ENCODE assay signal across 1 cellular context in the genomic region with DNA sequence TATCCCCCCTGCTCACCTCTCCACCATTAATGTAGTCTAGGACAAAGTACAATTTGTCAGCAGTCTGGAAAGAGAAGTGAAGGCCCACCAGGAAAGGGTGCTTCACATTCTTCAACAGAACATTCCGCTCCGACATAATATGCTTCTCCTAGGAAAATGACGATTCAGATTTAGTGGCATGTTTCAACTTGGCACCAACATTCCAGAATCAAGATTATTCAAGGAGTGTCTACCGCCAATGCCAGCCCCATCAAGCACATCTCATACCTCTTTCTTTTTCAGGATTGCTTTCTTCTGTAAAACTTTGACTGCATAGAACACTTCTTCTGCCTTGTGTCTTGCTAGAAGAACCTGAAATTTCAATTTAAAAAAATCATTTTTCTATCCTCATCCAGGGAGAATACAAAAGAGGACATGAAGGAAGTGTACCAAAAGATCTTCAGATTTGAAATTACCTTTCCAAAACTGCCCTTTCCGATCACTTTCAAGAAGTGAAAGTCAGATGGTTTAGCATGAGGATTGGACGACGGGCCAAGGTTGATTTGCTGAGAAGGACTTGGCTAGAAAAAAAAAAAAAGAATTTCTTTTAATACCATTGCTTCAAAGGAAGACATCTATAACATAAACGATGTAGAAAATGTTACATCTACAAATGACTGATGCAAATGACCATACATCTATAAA.
TF ChIP-seq lines count a peak whose summit lies in the region.

No MANE protein-coding gene starts in this region.

TF ChIP-seq in GM23338, 12 proteins besides CTCF, POLR2A, EP300 and RAD21 (continued from another document):
- TF ChIP-seq, protein P1, sequence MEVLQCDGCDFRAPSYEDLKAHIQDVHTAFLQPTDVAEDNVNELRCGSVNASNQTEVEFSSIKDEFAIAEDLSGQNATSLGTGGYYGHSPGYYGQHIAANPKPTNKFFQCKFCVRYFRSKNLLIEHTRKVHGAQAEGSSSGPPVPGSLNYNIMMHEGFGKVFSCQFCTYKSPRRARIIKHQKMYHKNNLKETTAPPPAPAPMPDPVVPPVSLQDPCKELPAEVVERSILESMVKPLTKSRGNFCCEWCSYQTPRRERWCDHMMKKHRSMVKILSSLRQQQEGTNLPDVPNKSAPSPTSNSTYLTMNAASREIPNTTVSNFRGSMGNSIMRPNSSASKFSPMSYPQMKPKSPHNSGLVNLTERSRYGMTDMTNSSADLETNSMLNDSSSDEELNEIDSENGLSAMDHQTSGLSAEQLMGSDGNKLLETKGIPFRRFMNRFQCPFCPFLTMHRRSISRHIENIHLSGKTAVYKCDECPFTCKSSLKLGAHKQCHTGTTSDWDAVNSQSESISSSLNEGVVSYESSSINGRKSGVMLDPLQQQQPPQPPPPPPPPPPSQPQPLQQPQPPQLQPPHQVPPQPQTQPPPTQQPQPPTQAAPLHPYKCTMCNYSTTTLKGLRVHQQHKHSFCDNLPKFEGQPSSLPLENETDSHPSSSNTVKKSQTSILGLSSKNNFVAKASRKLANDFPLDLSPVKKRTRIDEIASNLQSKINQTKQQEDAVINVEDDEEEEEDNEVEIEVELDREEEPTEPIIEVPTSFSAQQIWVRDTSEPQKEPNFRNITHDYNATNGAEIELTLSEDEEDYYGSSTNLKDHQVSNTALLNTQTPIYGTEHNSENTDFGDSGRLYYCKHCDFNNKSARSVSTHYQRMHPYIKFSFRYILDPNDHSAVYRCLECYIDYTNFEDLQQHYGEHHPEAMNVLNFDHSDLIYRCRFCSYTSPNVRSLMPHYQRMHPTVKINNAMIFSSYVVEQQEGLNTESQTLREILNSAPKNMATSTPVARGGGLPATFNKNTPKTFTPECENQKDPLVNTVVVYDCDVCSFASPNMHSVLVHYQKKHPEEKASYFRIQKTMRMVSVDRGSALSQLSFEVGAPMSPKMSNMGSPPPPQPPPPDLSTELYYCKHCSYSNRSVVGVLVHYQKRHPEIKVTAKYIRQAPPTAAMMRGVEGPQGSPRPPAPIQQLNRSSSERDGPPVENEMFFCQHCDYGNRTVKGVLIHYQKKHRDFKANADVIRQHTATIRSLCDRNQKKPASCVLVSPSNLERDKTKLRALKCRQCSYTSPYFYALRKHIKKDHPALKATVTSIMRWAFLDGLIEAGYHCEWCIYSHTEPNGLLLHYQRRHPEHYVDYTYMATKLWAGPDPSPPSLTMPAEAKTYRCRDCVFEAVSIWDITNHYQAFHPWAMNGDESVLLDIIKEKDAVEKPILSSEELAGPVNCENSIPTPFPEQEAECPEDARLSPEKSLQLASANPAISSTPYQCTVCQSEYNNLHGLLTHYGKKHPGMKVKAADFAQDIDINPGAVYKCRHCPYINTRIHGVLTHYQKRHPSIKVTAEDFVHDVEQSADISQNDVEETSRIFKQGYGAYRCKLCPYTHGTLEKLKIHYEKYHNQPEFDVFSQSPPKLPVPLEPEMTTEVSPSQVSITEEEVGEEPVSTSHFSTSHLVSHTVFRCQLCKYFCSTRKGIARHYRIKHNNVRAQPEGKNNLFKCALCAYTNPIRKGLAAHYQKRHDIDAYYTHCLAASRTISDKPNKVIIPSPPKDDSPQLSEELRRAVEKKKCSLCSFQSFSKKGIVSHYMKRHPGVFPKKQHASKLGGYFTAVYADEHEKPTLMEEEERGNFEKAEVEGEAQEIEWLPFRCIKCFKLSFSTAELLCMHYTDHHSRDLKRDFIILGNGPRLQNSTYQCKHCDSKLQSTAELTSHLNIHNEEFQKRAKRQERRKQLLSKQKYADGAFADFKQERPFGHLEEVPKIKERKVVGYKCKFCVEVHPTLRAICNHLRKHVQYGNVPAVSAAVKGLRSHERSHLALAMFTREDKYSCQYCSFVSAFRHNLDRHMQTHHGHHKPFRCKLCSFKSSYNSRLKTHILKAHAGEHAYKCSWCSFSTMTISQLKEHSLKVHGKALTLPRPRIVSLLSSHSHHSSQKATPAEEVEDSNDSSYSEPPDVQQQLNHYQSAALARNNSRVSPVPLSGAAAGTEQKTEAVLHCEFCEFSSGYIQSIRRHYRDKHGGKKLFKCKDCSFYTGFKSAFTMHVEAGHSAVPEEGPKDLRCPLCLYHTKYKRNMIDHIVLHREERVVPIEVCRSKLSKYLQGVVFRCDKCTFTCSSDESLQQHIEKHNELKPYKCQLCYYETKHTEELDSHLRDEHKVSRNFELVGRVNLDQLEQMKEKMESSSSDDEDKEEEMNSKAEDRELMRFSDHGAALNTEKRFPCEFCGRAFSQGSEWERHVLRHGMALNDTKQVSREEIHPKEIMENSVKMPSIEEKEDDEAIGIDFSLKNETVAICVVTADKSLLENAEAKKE (CRISPR knock-in tag; IDR thresholded peaks at IDR 0.05): no peak
- no peak for TF ChIP-seq JUNB (IDR thresholded peaks at IDR 0.05; ENCODE audit: unreplicated experiment)
- TF ChIP-seq POLR2AphosphoS5 (IDR thresholded peaks at IDR 0.05; ENCODE audit: low read depth): no peak
